8 cellular contexts compared by ENCODE assay signal in genomic region chr1:86769065-86769464, GRCh38.
"Had no signal": no experiment of that assay in that cellular context is flagged by ENCODE, and none has a peak within 500 bp of the region (broad histone marks: within the 10 kb centered on the region; RNA-seq: fewer than 3 reads in every experiment).

No MANE protein-coding gene starts in this region.

- H3K4me3 ChIP-seq: GM12878 had no signal

- DNase-seq: GDM1, GF-D8 had no signal

- ATAC-seq: GM12878 had no signal

- FAIRE-seq: G401.6, GM12878, GM12891, GM12892, GM18507, GM19239 had no signal
